ENCODE assay signal across 8 cellular contexts in the genomic region with DNA sequence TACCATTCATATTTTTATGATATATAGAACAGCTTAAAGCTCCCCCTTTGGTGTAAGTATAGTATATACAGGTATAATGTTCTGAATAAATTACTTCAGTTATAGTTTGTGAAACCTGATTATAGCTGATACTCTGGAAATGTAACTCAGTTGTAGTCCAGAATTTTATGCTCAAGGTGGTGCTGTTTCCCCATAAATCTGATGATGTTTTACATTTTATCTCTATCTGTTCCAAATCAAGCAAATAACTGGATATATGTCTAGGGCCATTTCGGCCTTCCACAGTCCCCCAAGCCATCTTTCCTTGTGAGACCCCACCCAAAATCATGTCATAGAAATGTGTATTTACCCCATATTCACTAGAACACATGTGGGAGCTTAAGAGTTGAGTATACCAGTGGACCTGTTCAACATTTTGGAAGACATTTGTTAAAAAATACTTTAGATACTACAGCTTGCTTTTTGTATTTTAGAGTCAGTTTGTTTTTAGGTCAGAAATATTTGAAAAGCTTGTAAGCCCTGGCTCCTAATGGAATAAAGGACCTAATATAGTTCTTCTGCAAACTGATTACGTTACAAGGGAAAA.
DNase-seq lines count a peak whose midpoint lies in the region; ATAC-seq and TF ChIP-seq lines count a peak whose summit lies in the region.

No MANE protein-coding gene starts in this region.

- H3K27ac ChIP-seq in angular gyrus (ENCODE audit: low read depth, low read length) = peak overlapping the region; percentile 44
- peak overlapping the region; percentile 91 for H3K27ac ChIP-seq in smooth muscle cell (ENCODE audit: low read depth)

- peak; percentile 68 for TF ChIP-seq CTCF in smooth muscle cell (IDR thresholded peaks at IDR 0.05; ENCODE audit: borderline replicate concordance, insufficient read depth, poor library complexity, severe bottlenecking)

- no peaks in the 10 kb centered on the region for H4K20me1 ChIP-seq in smooth muscle cell (ENCODE audit: low read depth)

- ATAC-seq in left ventricle myocardium superior = peak; percentile 66
- no peak for ATAC-seq in HG03196 (IDR thresholded peaks at IDR 0.05; ENCODE audit: unreplicated experiment)
- ATAC-seq in GM21737 (IDR thresholded peaks at IDR 0.05; ENCODE audit: unreplicated experiment) = no peak

- intact Hi-C loops in left ventricle myocardium superior (cut with micrococcal nuclease) = loop anchor here (5.0 kb wide), 2 partner anchors 273 to 428 kb away; no protein-coding TSS in a partner anchor

- peaks cover 25% of the 10 kb centered on the region for H3K4me1 ChIP-seq in smooth muscle cell (ENCODE audit: low read depth)

- H3K36me3 ChIP-seq in smooth muscle cell (ENCODE audit: low read depth) = no peaks in the 10 kb centered on the region

- DNase-seq in NCI-H1105 treated with DMSO at 0.1 percent for 48 hours (lab: John Stamatoyannopoulos, UW) (peak; percentile 47), NCI-H1105 (lab: John Stamatoyannopoulos, UW) (no peak), MV-4-11 (lab: John Stamatoyannopoulos, UW) (peak; percentile 20), left ventricle myocardium superior (no peak), smooth muscle cell (lab: John Stamatoyannopoulos, UW; ENCODE audit: unreplicated experiment) (no peak)

- H2AFZ ChIP-seq in smooth muscle cell (ENCODE audit: low read depth) = peak overlapping the region; percentile 38

- H3K27me3 ChIP-seq in smooth muscle cell (ENCODE audit: low read depth) = no peaks in the 10 kb centered on the region

- H3K4me3 ChIP-seq in smooth muscle cell = peak overlapping the region; percentile 29

- H3K9ac ChIP-seq in smooth muscle cell (ENCODE audit: low read depth) = peak overlapping the region; percentile 70

- peak overlapping the region; percentile 85 for H3K4me2 ChIP-seq in smooth muscle cell

- peaks cover 18% of the 10 kb centered on the region for H3F3A ChIP-seq in smooth muscle cell (ENCODE audit: low read depth)

- no peaks in the 10 kb centered on the region for H3K79me2 ChIP-seq in smooth muscle cell (ENCODE audit: low read depth)

- 32% methylated on average over 2 of the region's 2 CpGs for WGBS in smooth muscle cell (ENCODE audit: low lambda C conversion rate)

- H3K9me3 ChIP-seq in smooth muscle cell (replicated peaks; ENCODE audit: low read depth) = no peaks in the 10 kb centered on the region

Comparison
In these comparisons a context has a peak if more than half of its experiments do, and no peak if none do; other contexts are left out.
1. DNase-seq: peak in NCI-H1105 treated with DMSO at 0.1 percent for 48 hours (single experiment) and MV-4-11 (single experiment); none in NCI-H1105 (single experiment), left ventricle myocardium superior (single experiment) and smooth muscle cell (single experiment).